ENCODE assay signal across 2 cellular contexts in the genomic region with DNA sequence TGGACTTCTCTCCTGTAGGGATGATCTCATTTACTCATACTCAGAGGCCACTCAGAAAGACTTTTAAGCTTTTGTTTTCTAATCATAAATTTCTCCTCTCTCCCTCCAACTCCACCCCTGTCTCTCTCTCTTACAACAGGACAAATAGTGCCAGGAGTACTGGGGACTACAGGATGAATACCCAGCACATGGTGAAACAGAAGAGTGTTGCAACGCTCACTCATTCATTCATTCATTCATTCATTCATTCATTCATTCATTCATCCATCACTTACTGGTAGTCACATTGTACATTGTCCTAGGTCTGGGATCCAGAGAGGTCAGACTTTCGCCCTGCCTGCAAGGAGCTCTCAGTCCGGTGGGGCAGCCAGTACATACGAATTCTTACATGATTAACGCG.
TF ChIP-seq lines count a peak whose summit lies in the region.

No MANE protein-coding gene starts in this region.

TF ChIP-seq in IMR-90, 13 proteins besides CTCF, POLR2A, EP300 and RAD21 (continued from another document):
- TF ChIP-seq CHD1 (IDR thresholded peaks at IDR 0.05; ENCODE audit: low read depth, low read length) (no peak), RFX5 (IDR thresholded peaks at IDR 0.05; ENCODE audit: low read depth, low read length) (no peak), SMC3 (IDR thresholded peaks at IDR 0.05; ENCODE audit: low read depth, low read length) (no peak), FOS (IDR thresholded peaks at IDR 0.05; ENCODE audit: low read depth, low read length) (no peak), NFE2L2 (IDR thresholded peaks at IDR 0.05; ENCODE audit: low read depth, low read length) (no peak), MXI1 (IDR thresholded peaks at IDR 0.05; ENCODE audit: borderline replicate concordance, low read depth, low read length) (no peak), MAFK (IDR thresholded peaks at IDR 0.05; ENCODE audit: low read depth, low read length) (no peak), RCOR1 (IDR thresholded peaks at IDR 0.05; ENCODE audit: insufficient replicate concordance, low read length) (no peak), BHLHE40 (IDR thresholded peaks at IDR 0.05; ENCODE audit: low read depth, low read length) (no peak)
- TF ChIP-seq, protein P1, sequence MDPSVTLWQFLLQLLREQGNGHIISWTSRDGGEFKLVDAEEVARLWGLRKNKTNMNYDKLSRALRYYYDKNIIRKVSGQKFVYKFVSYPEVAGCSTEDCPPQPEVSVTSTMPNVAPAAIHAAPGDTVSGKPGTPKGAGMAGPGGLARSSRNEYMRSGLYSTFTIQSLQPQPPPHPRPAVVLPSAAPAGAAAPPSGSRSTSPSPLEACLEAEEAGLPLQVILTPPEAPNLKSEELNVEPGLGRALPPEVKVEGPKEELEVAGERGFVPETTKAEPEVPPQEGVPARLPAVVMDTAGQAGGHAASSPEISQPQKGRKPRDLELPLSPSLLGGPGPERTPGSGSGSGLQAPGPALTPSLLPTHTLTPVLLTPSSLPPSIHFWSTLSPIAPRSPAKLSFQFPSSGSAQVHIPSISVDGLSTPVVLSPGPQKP (IDR thresholded peaks at IDR 0.05; ENCODE audit: borderline replicate concordance, low read depth, low read length), result no peak
- TF ChIP-seq, protein P2, sequence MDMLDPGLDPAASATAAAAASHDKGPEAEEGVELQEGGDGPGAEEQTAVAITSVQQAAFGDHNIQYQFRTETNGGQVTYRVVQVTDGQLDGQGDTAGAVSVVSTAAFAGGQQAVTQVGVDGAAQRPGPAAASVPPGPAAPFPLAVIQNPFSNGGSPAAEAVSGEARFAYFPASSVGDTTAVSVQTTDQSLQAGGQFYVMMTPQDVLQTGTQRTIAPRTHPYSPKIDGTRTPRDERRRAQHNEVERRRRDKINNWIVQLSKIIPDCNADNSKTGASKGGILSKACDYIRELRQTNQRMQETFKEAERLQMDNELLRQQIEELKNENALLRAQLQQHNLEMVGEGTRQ (IDR thresholded peaks at IDR 0.05; ENCODE audit: low read depth, low read length), result no peak

TF ChIP-seq in K562, 482 proteins besides CTCF, POLR2A, EP300 and RAD21:
- TF ChIP-seq, protein P3, sequence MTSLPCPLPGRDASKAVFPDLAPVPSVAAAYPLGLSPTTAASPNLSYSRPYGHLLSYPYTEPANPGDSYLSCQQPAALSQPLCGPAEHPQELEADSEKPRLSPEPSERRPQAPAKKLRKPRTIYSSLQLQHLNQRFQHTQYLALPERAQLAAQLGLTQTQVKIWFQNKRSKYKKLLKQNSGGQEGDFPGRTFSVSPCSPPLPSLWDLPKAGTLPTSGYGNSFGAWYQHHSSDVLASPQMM (CRISPR knock-in tag; IDR thresholded peaks at IDR 0.05), result no peak
- peak; percentile 88 for TF ChIP-seq ZNF24 (IDR thresholded peaks at IDR 0.05)
